Comparison of ENCODE assay signal across 8 cellular contexts in genomic region chr1:42335050-42335808, GRCh38. TPM values are rescaled to one million over a fixed set of nuclear protein-coding genes. Genes with fewer than 3 reads are reported as not detected.
DNase-seq lines count a peak whose midpoint lies in the region; ATAC-seq lines count a peak whose summit lies in the region.

Gene FOXJ3 (minus strand): TSS chr1:42335235. CDS start chr1:42311093, 24,142 bp downstream.

- peaks cover 0 to 1% (median 0%) of the 10 kb centered on the region in 3 donors for H3K9me3 Mint-ChIP-seq in IgD-negative memory B cell

- no peaks in the 10 kb centered on the region for H3K27me3 Mint-ChIP-seq in IgD-negative memory B cell

- H3K9ac ChIP-seq in mucosa of stomach (ENCODE audit: low read length), result peak within 1 kb of the TSS; percentile 97

- H3K36me3 ChIP-seq in esophagus (ENCODE audit: control insufficient read depth in 2 of 2, insufficient read depth in 2 of 2, low read length in 1 of 2) (no peaks in the 10 kb centered on the region), mucosa of stomach (ENCODE audit: control insufficient read depth, insufficient read depth, low read length) (no peaks in the 10 kb centered on the region)

- peak; percentile 75 for ATAC-seq in GM21528 (IDR thresholded peaks at IDR 0.05; ENCODE audit: low FRiP score, unreplicated experiment)

- no peaks in the 10 kb centered on the region for H3K4me1 ChIP-seq in esophagus (ENCODE audit: control insufficient read depth in 2 of 2, insufficient read depth in 2 of 2, low read length in 1 of 2)
- peaks cover 32% of the 10 kb centered on the region for H3K4me1 ChIP-seq in mucosa of stomach (ENCODE audit: control insufficient read depth, insufficient read depth, low read length)

- peak within 1 kb of the TSS; percentile 78 to 84 (median 80) for H3K27ac Mint-ChIP-seq in IgD-negative memory B cell

- peaks cover 24 to 39% (median 33%) of the 10 kb centered on the region in 3 donors for H3K4me1 Mint-ChIP-seq in IgD-negative memory B cell

- H3K27ac ChIP-seq in esophagus (ENCODE audit: low read depth in 2 of 2, low read length in 1 of 2), result peak within 1 kb of the TSS; percentile 97 to 98

- H3K27me3 ChIP-seq in esophagus (ENCODE audit: control insufficient read depth in 1 of 2, insufficient read depth in 2 of 2, low read length in 2 of 2) (no peaks in the 10 kb centered on the region), mucosa of stomach (ENCODE audit: control insufficient read depth, insufficient read depth, low read length) (no peaks in the 10 kb centered on the region)

- H3K9me3 ChIP-seq in esophagus (ENCODE audit: control insufficient read depth in 2 of 2, insufficient read depth in 1 of 2, low read depth in 1 of 2, low read length in 1 of 2) (no peaks in the 10 kb centered on the region), mucosa of stomach (ENCODE audit: control insufficient read depth, low read length) (no peaks in the 10 kb centered on the region)

- peak within 1 kb of the TSS; percentile 86 to 97 (median 90) for H3K4me3 Mint-ChIP-seq in IgD-negative memory B cell

- H3K36me3 Mint-ChIP-seq in IgD-negative memory B cell, result peaks cover 8% of the 10 kb centered on the region

- 0 to 1% methylated on average over 66 to 79 of the region's 79 CpGs for WGBS in esophagus, 2 donors

- H3K4me3 ChIP-seq in esophagus (ENCODE audit: low read depth in 1 of 2, low read length in 2 of 2) (peak within 1 kb of the TSS; percentile 83 to 96), mucosa of stomach (ENCODE audit: low read length) (peak within 1 kb of the TSS; percentile 85)

- DNase-seq in DMS 273 (lab: John Stamatoyannopoulos, UW; ENCODE audit: unreplicated experiment) (peak; percentile 97), OCI-M1 (lab: John Stamatoyannopoulos, UW) (peak; percentile 95)
- peak; percentile 95 for DNase-seq in activated T-cell treated with anti-CD3 and anti-CD28 coated beads, Interleukin-2, amount 50 U/mL, for 1 hour
- peak; percentile 96 for DNase-seq in stimulated activated CD8-positive, alpha-beta memory T cell treated with anti-CD3 and anti-CD28 coated beads, Interleukin-4, amount 100 ng/mL, for 48 hours

RNA-seq across cellular contexts. Expression of gene FOXJ3, which starts in this region (rescaled TPM):
- 22.1 TPM for polyA plus RNA-seq in IgD-negative memory B cell
- polyA plus RNA-seq in esophagus, result 1 to 10 TPM; 7.0 to 8.8 TPM

Comparison
In these comparisons a context has a peak if more than half of its experiments do, and no peak if none do; other contexts are left out.
1. Peak in every context shown above with its lines: DNase-seq, ATAC-seq, H3K4me3 ChIP-seq and H3K27ac ChIP-seq.